9 cellular contexts compared by ENCODE assay signal in genomic region chr20:39874049-39874893, GRCh38.
A peak's percentile ranks its signal among the peaks of the same experiment; 100 is the strongest.
DNase-seq lines count a peak whose midpoint lies in the region; ATAC-seq and TF ChIP-seq lines count a peak whose summit lies in the region.
"Had no signal": no experiment of that assay in that cellular context is flagged by ENCODE, and none has a peak within 500 bp of the region (broad histone marks: within the 10 kb centered on the region; RNA-seq: fewer than 3 reads in every experiment).

No MANE protein-coding gene starts in this region.

- no peaks in the 10 kb centered on the region for H3K27me3 ChIP-seq in uterus

- no peaks in the 10 kb centered on the region for H3K36me3 ChIP-seq in uterus

- no peaks in the 10 kb centered on the region for H3K9me3 Mint-ChIP-seq in activated CD4-positive, alpha-beta T cell treated with anti-CD3 and anti-CD28 coated beads for 36 hours (ENCODE audit: low read depth)
- H3K9me3 Mint-ChIP-seq: dendritic cell treated with granulocyte-macrophage colony-stimulating factor and Interleukin-4, amounts not matched to agents 40 ng/mL and 50 ng/mL, for 4 days had no signal

- CTCF ChIA-PET in activated CD4-positive, alpha-beta T cell treated with anti-CD3 and anti-CD28 coated beads for 36 hours (lab: Charles Lee), result interaction anchor here (1.1 kb wide), 1 partner anchor 612 kb away, joined by 4 read pairs; no protein-coding TSS in a partner anchor

- no peak overlapping the region for H3K4me3 Mint-ChIP-seq in activated CD4-positive, alpha-beta T cell treated with anti-CD3 and anti-CD28 coated beads for 36 hours
- H3K4me3 Mint-ChIP-seq: dendritic cell treated with granulocyte-macrophage colony-stimulating factor and Interleukin-4, amounts not matched to agents 40 ng/mL and 50 ng/mL, for 4 days had no signal

- no peak overlapping the region for H3K27ac Mint-ChIP-seq in activated CD4-positive, alpha-beta T cell treated with anti-CD3 and anti-CD28 coated beads for 36 hours
- H3K27ac Mint-ChIP-seq: dendritic cell treated with granulocyte-macrophage colony-stimulating factor and Interleukin-4, amounts not matched to agents 40 ng/mL and 50 ng/mL, for 4 days had no signal

- H3K36me3 Mint-ChIP-seq in activated CD4-positive, alpha-beta T cell treated with anti-CD3 and anti-CD28 coated beads for 36 hours (ENCODE audit: low read depth), result no peaks in the 10 kb centered on the region

- no peaks in the 10 kb centered on the region for H3K4me1 ChIP-seq in uterus

- no peaks in the 10 kb centered on the region for H3K27me3 Mint-ChIP-seq in activated CD4-positive, alpha-beta T cell treated with anti-CD3 and anti-CD28 coated beads for 36 hours

- no peaks in the 10 kb centered on the region for H3K4me1 Mint-ChIP-seq in activated CD4-positive, alpha-beta T cell treated with anti-CD3 and anti-CD28 coated beads for 36 hours

- TF ChIP-seq POLR2A in uterus (IDR thresholded peaks at IDR 0.05), result no peak

- peak; percentile 36 for ATAC-seq in activated CD4-positive, alpha-beta T cell treated with anti-CD3 and anti-CD28 coated beads for 36 hours
- ATAC-seq in GM21786 (IDR thresholded peaks at IDR 0.05; ENCODE audit: unreplicated experiment), result peak; percentile 89

- TF ChIP-seq CTCF in uterus (IDR thresholded peaks at IDR 0.05), result peak; percentile 51 to 74 (median 57)

- intact Hi-C loops in activated CD4-positive, alpha-beta T cell treated with anti-CD3 and anti-CD28 coated beads for 36 hours (cut with DNase I, micrococcal nuclease), result loop anchor here (1.0 to 10.0 kb wide), 3 partner anchors 609 to 761 kb away; no protein-coding TSS in a partner anchor
- intact Hi-C loops in uterus (cut with DNase I; ENCODE audit: low total_unique reads), result no loop called here

- no peak overlapping the region for H3K4me3 ChIP-seq in uterus

- no peaks in the 10 kb centered on the region for H3K9me3 ChIP-seq in uterus

- H3K27ac ChIP-seq in uterus, result no peak overlapping the region

- DNase-seq in activated CD4-positive, alpha-beta T cell treated with anti-CD3 and anti-CD28 coated beads for 36 hours, result peak; percentile 68
- DNase-seq in activated CD4-positive, alpha-beta T cell treated with anti-CD3 and anti-CD28 coated beads for 4 hours, result no peak
- peak; percentile 88 for DNase-seq in LHCN-M2 (ENCODE audit: low read depth)
- peak; percentile 69 for DNase-seq in RPMI8226
- peak; percentile 79 for DNase-seq in ecto neural progenitor cell (ENCODE audit: low spot score)
- DNase-seq in lung microvascular endothelial cell (ENCODE audit: low read depth in 2 of 2), result peak; percentile 49 to 96
- peak; percentile 53 to 68 for DNase-seq in uterus

- POLR2A ChIA-PET in activated CD4-positive, alpha-beta T cell treated with anti-CD3 and anti-CD28 coated beads for 36 hours (lab: Charles Lee), result no interaction called here

Comparison
In these comparisons a context has a peak if more than half of its experiments do, and no peak if none do; other contexts are left out.
1. DNase-seq: peak in activated CD4-positive, alpha-beta T cell treated with anti-CD3 and anti-CD28 coated beads for 36 hours (single experiment), LHCN-M2 (single experiment), RPMI8226 (single experiment), ecto neural progenitor cell (single experiment), lung microvascular endothelial cell (2 of 2) and uterus (2 of 2); none in activated CD4-positive, alpha-beta T cell treated with anti-CD3 and anti-CD28 coated beads for 4 hours (0 of 2).